Comparison of ENCODE assay signal across 10 cellular contexts in the genomic region with DNA sequence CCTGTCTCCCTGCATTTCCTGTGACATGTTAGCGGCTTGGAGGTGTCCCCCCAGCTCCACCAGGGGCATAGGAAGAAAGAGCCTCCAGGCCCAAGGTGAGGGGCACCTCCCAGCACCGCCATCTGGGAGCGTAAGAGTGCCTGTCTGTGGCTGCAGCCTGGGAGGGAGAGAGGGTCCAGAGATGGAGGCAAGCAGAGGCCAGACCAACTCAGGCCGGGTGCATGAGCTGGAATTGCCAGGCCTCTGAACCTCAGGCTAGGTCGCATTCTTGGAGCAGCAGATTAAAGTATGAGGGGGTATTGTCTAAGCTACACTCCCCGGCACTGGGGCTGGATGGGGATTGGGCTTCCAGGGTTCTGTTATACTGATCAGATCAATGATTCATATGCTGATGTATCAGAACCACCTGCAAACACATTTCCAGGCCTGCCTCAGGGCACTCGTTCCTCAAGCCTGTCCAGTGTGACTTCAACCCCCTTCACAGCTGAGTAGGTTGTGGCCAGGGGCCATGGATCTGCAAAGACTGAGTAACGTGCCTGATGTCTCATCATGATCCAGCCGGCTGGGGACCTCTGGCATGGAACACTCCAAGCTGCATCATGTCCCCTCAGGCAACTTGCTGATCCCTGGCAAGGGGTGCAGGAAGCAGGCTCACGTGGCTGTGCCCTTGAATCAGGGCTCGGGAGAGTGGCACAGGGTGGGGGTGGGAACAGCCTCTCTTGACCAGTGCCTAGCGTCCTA.
DNase-seq lines count a peak whose midpoint lies in the region; ATAC-seq and TF ChIP-seq lines count a peak whose summit lies in the region.
"Had no signal": no experiment of that assay in that cellular context is flagged by ENCODE, and none has a peak within 500 bp of the region (broad histone marks: within the 10 kb centered on the region; RNA-seq: fewer than 3 reads in every experiment).

No MANE protein-coding gene starts in this region.

- H3K27me3 ChIP-seq in CD4-positive, alpha-beta memory T cell (ENCODE audit: insufficient read depth, low read length): no peaks in the 10 kb centered on the region

- peaks cover 3 to 5% of the 10 kb centered on the region in 2 donors for H3K36me3 Mint-ChIP-seq in CD4-positive, alpha-beta memory T cell
- H3K36me3 Mint-ChIP-seq in natural killer cell: no peaks in the 10 kb centered on the region

- TF ChIP-seq CTCF in coronary artery (IDR thresholded peaks at IDR 0.05) (no peak), natural killer cell (IDR thresholded peaks at IDR 0.05) (no peak)

- ATAC-seq in natural killer cell: no peak
- ATAC-seq in GM18907 (IDR thresholded peaks at IDR 0.05; ENCODE audit: unreplicated experiment): no peak

- H3K36me3 ChIP-seq in CD4-positive, alpha-beta memory T cell (ENCODE audit: insufficient read depth, low read length): no peaks in the 10 kb centered on the region

- no peaks in the 10 kb centered on the region for H3K27me3 Mint-ChIP-seq in CD4-positive, alpha-beta memory T cell
- no peaks in the 10 kb centered on the region for H3K27me3 Mint-ChIP-seq in natural killer cell (ENCODE audit: low read depth in 2 of 2)

- DNase-seq in CD4-positive, alpha-beta memory T cell: no peak
- peak; percentile 99 for DNase-seq in M059J (ENCODE audit: low read depth)
- no peak for DNase-seq in coronary artery (ENCODE audit: low spot score)
- no peak for DNase-seq in natural killer cell
- no peak for DNase-seq in germinal center (ENCODE audit: low spot score)
- no peak for DNase-seq in SIG-M5 treated with dmso at 0.1 percent for 504 hours (lab: John Stamatoyannopoulos, UW; ENCODE audit: unreplicated experiment)
- DNase-seq in NCI-H748 treated with DMSO at 0.1 percent for 48 hours (lab: John Stamatoyannopoulos, UW): no peak
- DNase-seq: activated T-cell treated with anti-CD3 and anti-CD28 coated beads for 4 hours, nucleus accumbens had no signal

- H3K4me3 ChIP-seq in CD4-positive, alpha-beta memory T cell (ENCODE audit: low read length in 2 of 2): peak overlapping the region in 1 of 2 donors; percentile 60
- no peak overlapping the region for H3K4me3 ChIP-seq in coronary artery

- CTCF ChIA-PET in CD4-positive, alpha-beta memory T cell (lab: Charles Lee; ENCODE audit: partially characterized antibody): interaction anchor here (1.2 kb wide), 1 partner anchor 57 kb away, joined by 3 read pairs; no protein-coding TSS in a partner anchor

- peak overlapping the region in 7 of 8 donors; percentile 22 to 92 (median 79) for H3K4me3 Mint-ChIP-seq in CD4-positive, alpha-beta memory T cell
- no peak overlapping the region for H3K4me3 Mint-ChIP-seq in natural killer cell

- peaks cover 0 to 10% (median 2%) of the 10 kb centered on the region in 8 donors for H3K9me3 Mint-ChIP-seq in CD4-positive, alpha-beta memory T cell
- no peaks in the 10 kb centered on the region for H3K9me3 Mint-ChIP-seq in natural killer cell

- POLR2A ChIA-PET in CD4-positive, alpha-beta memory T cell (lab: Charles Lee; ENCODE audit: partially characterized antibody): interaction anchor here (1.8 to 4.0 kb wide), 3 partner anchors 73 to 226 kb away, joined by 8 to 31 read pairs (median 8); a partner anchor contains a TSS

- intact Hi-C loops in CD4-positive, alpha-beta memory T cell (cut with micrococcal nuclease): loop anchor here (5.0 kb wide), 1 partner anchor 130 kb away; a partner anchor contains a TSS
- intact Hi-C loops in natural killer cell (cut with micrococcal nuclease): loop anchor here (2.0 to 5.0 kb wide), 3 partner anchors 75 to 675 kb away; a partner anchor contains a TSS

- H3K27ac Mint-ChIP-seq in CD4-positive, alpha-beta memory T cell: peak overlapping the region in 6 of 7 donors; percentile 43 to 97 (median 93)
- H3K27ac Mint-ChIP-seq in natural killer cell: peak overlapping the region; percentile 95 to 96

- H3K9me3 ChIP-seq in CD4-positive, alpha-beta memory T cell (ENCODE audit: control insufficient read depth in 1 of 2, low read length in 2 of 2): no peaks in the 10 kb centered on the region

- peaks cover 13 to 17% (median 15%) of the 10 kb centered on the region in 4 donors for H3K4me1 Mint-ChIP-seq in CD4-positive, alpha-beta memory T cell
- H3K4me1 Mint-ChIP-seq in natural killer cell: peaks cover 17 to 18% of the 10 kb centered on the region in 2 donors

- peaks cover 18% of the 10 kb centered on the region for H3K4me1 ChIP-seq in CD4-positive, alpha-beta memory T cell (ENCODE audit: insufficient read depth, low read length)

- no peak overlapping the region for H3K27ac ChIP-seq in CD4-positive, alpha-beta memory T cell (ENCODE audit: low read depth, low read length)
- peak overlapping the region; percentile 82 to 87 for H3K27ac ChIP-seq in coronary artery
